In genomic region chr1:151849871-151850270, GRCh38 we compare ENCODE assay signal across 20 cellular contexts. TPM values are rescaled to one million over a fixed set of nuclear protein-coding genes. Genes with fewer than 3 reads are reported as not detected.
"Had no signal": no experiment of that assay in that cellular context is flagged by ENCODE, and none has a peak within 500 bp of the region (broad histone marks: within the 10 kb centered on the region; RNA-seq: fewer than 3 reads in every experiment).

No MANE protein-coding gene starts in this region.

- H3K79me2 ChIP-seq: hepatocyte had no signal

- ATAC-seq: left cardiac atrium; lower lobe of right lung; stimulated activated naive CD8-positive, alpha-beta T cell treated with anti-CD3 and anti-CD28 coated beads, Interleukin-15, Interleukin-2, amounts not matched to agents 100 U/mL and 50 U/mL, for 24 hours had no signal

- H3K4me2 ChIP-seq: hepatocyte had no signal

- DNase-seq: colonic mucosa; dermis blood vessel endothelial cell; foreskin melanocyte; kidney; left cardiac atrium; left ventricle myocardium inferior; lower lobe of right lung; midbrain; nephron progenitor cell; small intestine; stimulated activated CD4-positive, alpha-beta T cell treated with anti-CD3 and anti-CD28 coated beads, Interleukin-12 subunit alpha, Interleukin-12 subunit beta, amount 100 ng/mL, for 4 hours; stimulated activated naive CD8-positive, alpha-beta T cell treated with anti-CD3 and anti-CD28 coated beads, Interleukin-15, Interleukin-2, amounts not matched to agents 100 U/mL and 50 U/mL, for 24 hours; upper lobe of left lung; uterus had no signal

- H3K27ac Mint-ChIP-seq: memory B cell, nephron progenitor cell had no signal

- H3K36me3 Mint-ChIP-seq: memory B cell had no signal

- H3K9me3 ChIP-seq: colonic mucosa, left ventricle myocardium inferior, lower lobe of right lung, right atrium auricular region, tibial artery, upper lobe of left lung, uterus had no signal

- H3K4me3 ChIP-seq: colonic mucosa, hepatocyte, left ventricle myocardium inferior, lower lobe of right lung, right atrium auricular region, tibial artery, upper lobe of left lung, uterus had no signal

- FAIRE-seq: kidney, small intestine had no signal

- H2AFZ ChIP-seq: hepatocyte had no signal

- H3K36me3 ChIP-seq: colonic mucosa, left ventricle myocardium inferior, lower lobe of right lung, right atrium auricular region, tibial artery, upper lobe of left lung, uterus had no signal

- H3K27me3 ChIP-seq: colonic mucosa, right atrium auricular region, upper lobe of left lung, uterus had no signal

- H3K27ac ChIP-seq: colonic mucosa, hepatocyte, left ventricle myocardium inferior, lower lobe of right lung, right atrium auricular region, tibial artery, upper lobe of left lung, uterus had no signal

- H3K4me1 ChIP-seq: colonic mucosa, tibial artery, uterus had no signal

- H3K9me3 Mint-ChIP-seq: memory B cell, nephron progenitor cell had no signal

- H3K4me1 Mint-ChIP-seq: nephron progenitor cell had no signal

- H3K4me3 Mint-ChIP-seq: memory B cell, nephron progenitor cell had no signal

RNA-seq across cellular contexts. Expression of gene THEM5, which starts 3.6 kb away (rescaled TPM):
- total RNA-seq: colonic mucosa, hepatocyte, kidney, left cardiac atrium, left ventricle myocardium inferior, lower lobe of right lung, omental fat pad, right atrium auricular region, temporal lobe, upper lobe of left lung, uterus had no signal

RNA-seq across cellular contexts. Expression of gene C2CD4D, which starts 10.3 kb away (rescaled TPM):
- total RNA-seq: dermis blood vessel endothelial cell, hepatocyte, left cardiac atrium, left ventricle myocardium inferior, right atrium auricular region, temporal lobe, uterus had no signal

RNA-seq across cellular contexts. Expression of gene LINGO4, which starts 44.7 kb away (rescaled TPM):
- total RNA-seq: dermis blood vessel endothelial cell, hepatocyte, temporal lobe had no signal
